ENCODE assay signal across 15 cellular contexts in genomic region chr2:60480089-60480773, GRCh38.
DNase-seq lines count a peak whose midpoint lies in the region; ATAC-seq and TF ChIP-seq lines count a peak whose summit lies in the region.
"Had no signal": no experiment of that assay in that cellular context is flagged by ENCODE, and none has a peak within 500 bp of the region (broad histone marks: within the 10 kb centered on the region; RNA-seq: fewer than 3 reads in every experiment).

No MANE protein-coding gene starts in this region.

- H3K9me3 ChIP-seq in mucosa of descending colon = no peaks in the 10 kb centered on the region
- H3K9me3 ChIP-seq in tibial artery = no peaks in the 10 kb centered on the region

- WGBS in urinary bladder = 87% methylated on average over 4 of the region's 4 CpGs

- H3K4me1 Mint-ChIP-seq in stimulated activated naive CD8-positive, alpha-beta T cell treated with anti-CD3 and anti-CD28 coated beads, Interleukin-15, Interleukin-2, amounts not matched to agents 100 ng/mL and 50 ng/mL, for 24 hours (ENCODE audit: low read depth) = peaks cover 33% of the 10 kb centered on the region
- H3K4me1 Mint-ChIP-seq: activated CD4-positive, alpha-beta memory T cell treated with anti-CD3 and anti-CD28 coated beads, Interleukin-2, amount 10 ng/mL, durations not matched to agents 7 days and 5 days had no signal

- ATAC-seq in stimulated activated naive CD8-positive, alpha-beta T cell treated with anti-CD3 and anti-CD28 coated beads, Interleukin-15, Interleukin-2, amounts not matched to agents 100 U/mL and 50 U/mL, for 24 hours = no peak
- ATAC-seq in mucosa of descending colon (peak; percentile 75), HG03457 (IDR thresholded peaks at IDR 0.05; ENCODE audit: unreplicated experiment) (no peak)
- ATAC-seq: sciatic nerve had no signal

- no peaks in the 10 kb centered on the region for H3K36me3 ChIP-seq in mucosa of descending colon (ENCODE audit: low read depth)
- no peaks in the 10 kb centered on the region for H3K36me3 ChIP-seq in urinary bladder (ENCODE audit: insufficient read depth)
- H3K36me3 ChIP-seq in tibial artery = no peaks in the 10 kb centered on the region

- H3K27ac ChIP-seq in urinary bladder (ENCODE audit: low read depth) = peak overlapping the region; percentile 30
- H3K27ac ChIP-seq in tibial artery = no peak overlapping the region

- intact Hi-C loops in mucosa of descending colon (cut with DNase I, micrococcal nuclease) = no loop called here
- intact Hi-C loops in tibial artery (cut with DNase I; ENCODE audit: low total_unique reads) = no loop called here

- no peak for DNase-seq in stimulated activated naive CD8-positive, alpha-beta T cell treated with anti-CD3 and anti-CD28 coated beads, Interleukin-15, Interleukin-2, amounts not matched to agents 100 U/mL and 50 U/mL, for 24 hours
- peak; percentile 25 for DNase-seq in epithelial cell of proximal tubule (ENCODE audit: low read depth)
- DNase-seq in mucosa of descending colon = peak in 1 of 3 donors; percentile 62
- no peak for DNase-seq in tibial artery
- DNase-seq in activated CD4-positive, alpha-beta T cell treated with anti-CD3 and anti-CD28 coated beads, Interleukin-2, amount 50 U/mL, for 48 hours = no peak
- DNase-seq: activated CD4-positive, alpha-beta memory T cell treated with anti-CD3 and anti-CD28 coated beads, Interleukin-2, amount 10 ng/mL, durations not matched to agents 7 days and 5 days; Calu3; Kasumi-1; NCI-H146; stimulated activated naive CD4-positive, alpha-beta T cell; T1000 had no signal

- peaks cover 31% of the 10 kb centered on the region for H3K4me1 ChIP-seq in mucosa of descending colon (ENCODE audit: low read depth)
- peaks cover 3% of the 10 kb centered on the region for H3K4me1 ChIP-seq in urinary bladder (ENCODE audit: insufficient read depth)
- no peaks in the 10 kb centered on the region for H3K4me1 ChIP-seq in tibial artery

- H3K4me3 ChIP-seq in epithelial cell of proximal tubule (ENCODE audit: low read depth, low read length) (no peak overlapping the region), mucosa of descending colon (no peak overlapping the region), urinary bladder (ENCODE audit: low read depth, low read length) (no peak overlapping the region), tibial artery (no peak overlapping the region)

- peak overlapping the region; percentile 34 for H3K27ac Mint-ChIP-seq in stimulated activated naive CD8-positive, alpha-beta T cell treated with anti-CD3 and anti-CD28 coated beads, Interleukin-15, Interleukin-2, amounts not matched to agents 100 ng/mL and 50 ng/mL, for 24 hours
- H3K27ac Mint-ChIP-seq: activated CD4-positive, alpha-beta memory T cell treated with anti-CD3 and anti-CD28 coated beads, Interleukin-2, amount 10 ng/mL, durations not matched to agents 7 days and 5 days had no signal

- no peaks in the 10 kb centered on the region for H3K27me3 Mint-ChIP-seq in stimulated activated naive CD8-positive, alpha-beta T cell treated with anti-CD3 and anti-CD28 coated beads, Interleukin-15, Interleukin-2, amounts not matched to agents 100 ng/mL and 50 ng/mL, for 24 hours

- H3K27me3 ChIP-seq in tibial artery = peaks cover 0 to 2% of the 10 kb centered on the region in 2 donors

- H3K36me3 Mint-ChIP-seq in stimulated activated naive CD8-positive, alpha-beta T cell treated with anti-CD3 and anti-CD28 coated beads, Interleukin-15, Interleukin-2, amounts not matched to agents 100 ng/mL and 50 ng/mL, for 24 hours (ENCODE audit: low read depth) = no peaks in the 10 kb centered on the region

- H3K9me3 Mint-ChIP-seq in stimulated activated naive CD8-positive, alpha-beta T cell treated with anti-CD3 and anti-CD28 coated beads, Interleukin-15, Interleukin-2, amounts not matched to agents 100 ng/mL and 50 ng/mL, for 24 hours = no peaks in the 10 kb centered on the region
- H3K9me3 Mint-ChIP-seq: activated CD4-positive, alpha-beta memory T cell treated with anti-CD3 and anti-CD28 coated beads, Interleukin-2, amount 10 ng/mL, durations not matched to agents 7 days and 5 days had no signal

- no peak for TF ChIP-seq CTCF in epithelial cell of proximal tubule (conservative IDR thresholded peaks at IDR 0.05; ENCODE audit: low read depth, low read length)
- no peak for TF ChIP-seq CTCF in mucosa of descending colon (IDR thresholded peaks at IDR 0.05)
- TF ChIP-seq CTCF in tibial artery (IDR thresholded peaks at IDR 0.05) = no peak

- no peak overlapping the region for H3K4me3 Mint-ChIP-seq in stimulated activated naive CD8-positive, alpha-beta T cell treated with anti-CD3 and anti-CD28 coated beads, Interleukin-15, Interleukin-2, amounts not matched to agents 100 ng/mL and 50 ng/mL, for 24 hours
- H3K4me3 Mint-ChIP-seq: activated CD4-positive, alpha-beta memory T cell treated with anti-CD3 and anti-CD28 coated beads, Interleukin-2, amount 10 ng/mL, durations not matched to agents 7 days and 5 days had no signal
